3 cellular contexts compared by ENCODE assay signal in the genomic region with DNA sequence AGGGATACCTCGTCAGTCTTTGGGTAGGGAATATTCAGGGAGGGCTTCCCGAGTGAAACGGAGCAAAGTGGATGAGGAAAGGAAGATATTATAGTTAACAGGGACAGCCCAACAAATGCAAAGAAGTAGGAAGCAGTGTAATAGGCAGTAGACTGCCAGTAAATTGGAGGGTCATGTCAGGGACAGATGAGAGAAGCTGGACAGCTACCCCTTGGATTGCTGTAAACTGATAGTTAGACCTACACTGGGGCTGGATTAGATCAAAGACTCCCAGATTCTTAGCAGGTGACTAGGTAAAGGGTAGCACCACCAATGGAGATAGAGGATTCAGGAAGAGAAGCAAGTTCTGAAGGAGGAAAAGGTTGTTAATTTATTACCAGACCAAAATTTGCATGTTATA.
TF ChIP-seq lines count a peak whose summit lies in the region.

No MANE protein-coding gene starts in this region.

TF ChIP-seq in SK-N-SH, 30 proteins besides CTCF, POLR2A, EP300 and RAD21:
- TF ChIP-seq, protein P1, sequence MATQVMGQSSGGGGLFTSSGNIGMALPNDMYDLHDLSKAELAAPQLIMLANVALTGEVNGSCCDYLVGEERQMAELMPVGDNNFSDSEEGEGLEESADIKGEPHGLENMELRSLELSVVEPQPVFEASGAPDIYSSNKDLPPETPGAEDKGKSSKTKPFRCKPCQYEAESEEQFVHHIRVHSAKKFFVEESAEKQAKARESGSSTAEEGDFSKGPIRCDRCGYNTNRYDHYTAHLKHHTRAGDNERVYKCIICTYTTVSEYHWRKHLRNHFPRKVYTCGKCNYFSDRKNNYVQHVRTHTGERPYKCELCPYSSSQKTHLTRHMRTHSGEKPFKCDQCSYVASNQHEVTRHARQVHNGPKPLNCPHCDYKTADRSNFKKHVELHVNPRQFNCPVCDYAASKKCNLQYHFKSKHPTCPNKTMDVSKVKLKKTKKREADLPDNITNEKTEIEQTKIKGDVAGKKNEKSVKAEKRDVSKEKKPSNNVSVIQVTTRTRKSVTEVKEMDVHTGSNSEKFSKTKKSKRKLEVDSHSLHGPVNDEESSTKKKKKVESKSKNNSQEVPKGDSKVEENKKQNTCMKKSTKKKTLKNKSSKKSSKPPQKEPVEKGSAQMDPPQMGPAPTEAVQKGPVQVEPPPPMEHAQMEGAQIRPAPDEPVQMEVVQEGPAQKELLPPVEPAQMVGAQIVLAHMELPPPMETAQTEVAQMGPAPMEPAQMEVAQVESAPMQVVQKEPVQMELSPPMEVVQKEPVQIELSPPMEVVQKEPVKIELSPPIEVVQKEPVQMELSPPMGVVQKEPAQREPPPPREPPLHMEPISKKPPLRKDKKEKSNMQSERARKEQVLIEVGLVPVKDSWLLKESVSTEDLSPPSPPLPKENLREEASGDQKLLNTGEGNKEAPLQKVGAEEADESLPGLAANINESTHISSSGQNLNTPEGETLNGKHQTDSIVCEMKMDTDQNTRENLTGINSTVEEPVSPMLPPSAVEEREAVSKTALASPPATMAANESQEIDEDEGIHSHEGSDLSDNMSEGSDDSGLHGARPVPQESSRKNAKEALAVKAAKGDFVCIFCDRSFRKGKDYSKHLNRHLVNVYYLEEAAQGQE (IDR thresholded peaks at IDR 0.05; ENCODE audit: low read depth, low read length) = peak; percentile 66; the same call in 1 of the 2 replicates
- TF ChIP-seq POLR2AphosphoS5 (IDR thresholded peaks at IDR 0.05; ENCODE audit: low read depth, low read length) (no peak), CHD2 (IDR thresholded peaks at IDR 0.05; ENCODE audit: low read length, partially characterized antibody) (no peak)
TF ChIP-seq in SK-N-SH: peak in this region for 1.

TF ChIP-seq in SK-N-SH treated with all-trans-retinoic acid at 6 μM for 48 hours, 23 proteins besides CTCF, POLR2A, EP300 and RAD21 (continued from another document):
- TF ChIP-seq ZNF8 (CRISPR knock-in tag; IDR thresholded peaks at IDR 0.05) (no peak), ZFP3 (CRISPR knock-in tag; IDR thresholded peaks at IDR 0.05) (no peak), ISL1 (CRISPR knock-in tag; IDR thresholded peaks at IDR 0.05) (no peak), RARB (CRISPR knock-in tag; IDR thresholded peaks at IDR 0.05) (no peak), SNAI2 (CRISPR knock-in tag; IDR thresholded peaks at IDR 0.05) (no peak), ESRRG (CRISPR knock-in tag; IDR thresholded peaks at IDR 0.05) (no peak), OSR1 (CRISPR knock-in tag; IDR thresholded peaks at IDR 0.05) (no peak), ZC3H10 (CRISPR knock-in tag; IDR thresholded peaks at IDR 0.05) (no peak), BACH2 (CRISPR knock-in tag; IDR thresholded peaks at IDR 0.05; ENCODE audit: borderline replicate concordance) (no peak), ARNTL (CRISPR knock-in tag; IDR thresholded peaks at IDR 0.05; ENCODE audit: borderline replicate concordance, low read depth) (no peak), ZFP30 (CRISPR knock-in tag; IDR thresholded peaks at IDR 0.05) (no peak), CSDC2 (CRISPR knock-in tag; IDR thresholded peaks at IDR 0.05) (no peak), TOX (CRISPR knock-in tag; IDR thresholded peaks at IDR 0.05; ENCODE audit: borderline replicate concordance) (no peak)
- TF ChIP-seq, protein P2, sequence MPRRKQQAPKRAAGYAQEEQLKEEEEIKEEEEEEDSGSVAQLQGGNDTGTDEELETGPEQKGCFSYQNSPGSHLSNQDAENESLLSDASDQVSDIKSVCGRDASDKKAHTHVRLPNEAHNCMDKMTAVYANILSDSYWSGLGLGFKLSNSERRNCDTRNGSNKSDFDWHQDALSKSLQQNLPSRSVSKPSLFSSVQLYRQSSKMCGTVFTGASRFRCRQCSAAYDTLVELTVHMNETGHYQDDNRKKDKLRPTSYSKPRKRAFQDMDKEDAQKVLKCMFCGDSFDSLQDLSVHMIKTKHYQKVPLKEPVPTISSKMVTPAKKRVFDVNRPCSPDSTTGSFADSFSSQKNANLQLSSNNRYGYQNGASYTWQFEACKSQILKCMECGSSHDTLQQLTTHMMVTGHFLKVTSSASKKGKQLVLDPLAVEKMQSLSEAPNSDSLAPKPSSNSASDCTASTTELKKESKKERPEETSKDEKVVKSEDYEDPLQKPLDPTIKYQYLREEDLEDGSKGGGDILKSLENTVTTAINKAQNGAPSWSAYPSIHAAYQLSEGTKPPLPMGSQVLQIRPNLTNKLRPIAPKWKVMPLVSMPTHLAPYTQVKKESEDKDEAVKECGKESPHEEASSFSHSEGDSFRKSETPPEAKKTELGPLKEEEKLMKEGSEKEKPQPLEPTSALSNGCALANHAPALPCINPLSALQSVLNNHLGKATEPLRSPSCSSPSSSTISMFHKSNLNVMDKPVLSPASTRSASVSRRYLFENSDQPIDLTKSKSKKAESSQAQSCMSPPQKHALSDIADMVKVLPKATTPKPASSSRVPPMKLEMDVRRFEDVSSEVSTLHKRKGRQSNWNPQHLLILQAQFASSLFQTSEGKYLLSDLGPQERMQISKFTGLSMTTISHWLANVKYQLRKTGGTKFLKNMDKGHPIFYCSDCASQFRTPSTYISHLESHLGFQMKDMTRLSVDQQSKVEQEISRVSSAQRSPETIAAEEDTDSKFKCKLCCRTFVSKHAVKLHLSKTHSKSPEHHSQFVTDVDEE (CRISPR knock-in tag; IDR thresholded peaks at IDR 0.05) = no peak
- TF ChIP-seq, protein P3, sequence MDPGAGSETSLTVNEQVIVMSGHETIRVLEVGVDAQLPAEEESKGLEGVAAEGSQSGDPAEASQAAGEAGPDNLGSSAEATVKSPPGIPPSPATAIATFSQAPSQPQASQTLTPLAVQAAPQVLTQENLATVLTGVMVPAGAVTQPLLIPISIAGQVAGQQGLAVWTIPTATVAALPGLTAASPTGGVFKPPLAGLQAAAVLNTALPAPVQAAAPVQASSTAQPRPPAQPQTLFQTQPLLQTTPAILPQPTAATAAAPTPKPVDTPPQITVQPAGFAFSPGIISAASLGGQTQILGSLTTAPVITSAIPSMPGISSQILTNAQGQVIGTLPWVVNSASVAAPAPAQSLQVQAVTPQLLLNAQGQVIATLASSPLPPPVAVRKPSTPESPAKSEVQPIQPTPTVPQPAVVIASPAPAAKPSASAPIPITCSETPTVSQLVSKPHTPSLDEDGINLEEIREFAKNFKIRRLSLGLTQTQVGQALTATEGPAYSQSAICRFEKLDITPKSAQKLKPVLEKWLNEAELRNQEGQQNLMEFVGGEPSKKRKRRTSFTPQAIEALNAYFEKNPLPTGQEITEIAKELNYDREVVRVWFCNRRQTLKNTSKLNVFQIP (CRISPR knock-in tag; IDR thresholded peaks at IDR 0.05; ENCODE audit: borderline replicate concordance, low read depth) = no peak
- TF ChIP-seq, protein P4, sequence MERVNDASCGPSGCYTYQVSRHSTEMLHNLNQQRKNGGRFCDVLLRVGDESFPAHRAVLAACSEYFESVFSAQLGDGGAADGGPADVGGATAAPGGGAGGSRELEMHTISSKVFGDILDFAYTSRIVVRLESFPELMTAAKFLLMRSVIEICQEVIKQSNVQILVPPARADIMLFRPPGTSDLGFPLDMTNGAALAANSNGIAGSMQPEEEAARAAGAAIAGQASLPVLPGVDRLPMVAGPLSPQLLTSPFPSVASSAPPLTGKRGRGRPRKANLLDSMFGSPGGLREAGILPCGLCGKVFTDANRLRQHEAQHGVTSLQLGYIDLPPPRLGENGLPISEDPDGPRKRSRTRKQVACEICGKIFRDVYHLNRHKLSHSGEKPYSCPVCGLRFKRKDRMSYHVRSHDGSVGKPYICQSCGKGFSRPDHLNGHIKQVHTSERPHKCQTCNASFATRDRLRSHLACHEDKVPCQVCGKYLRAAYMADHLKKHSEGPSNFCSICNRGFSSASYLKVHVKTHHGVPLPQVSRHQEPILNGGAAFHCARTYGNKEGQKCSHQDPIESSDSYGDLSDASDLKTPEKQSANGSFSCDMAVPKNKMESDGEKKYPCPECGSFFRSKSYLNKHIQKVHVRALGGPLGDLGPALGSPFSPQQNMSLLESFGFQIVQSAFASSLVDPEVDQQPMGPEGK (CRISPR knock-in tag; IDR thresholded peaks at IDR 0.05; ENCODE audit: borderline replicate concordance) = no peak
- TF ChIP-seq, protein P5, sequence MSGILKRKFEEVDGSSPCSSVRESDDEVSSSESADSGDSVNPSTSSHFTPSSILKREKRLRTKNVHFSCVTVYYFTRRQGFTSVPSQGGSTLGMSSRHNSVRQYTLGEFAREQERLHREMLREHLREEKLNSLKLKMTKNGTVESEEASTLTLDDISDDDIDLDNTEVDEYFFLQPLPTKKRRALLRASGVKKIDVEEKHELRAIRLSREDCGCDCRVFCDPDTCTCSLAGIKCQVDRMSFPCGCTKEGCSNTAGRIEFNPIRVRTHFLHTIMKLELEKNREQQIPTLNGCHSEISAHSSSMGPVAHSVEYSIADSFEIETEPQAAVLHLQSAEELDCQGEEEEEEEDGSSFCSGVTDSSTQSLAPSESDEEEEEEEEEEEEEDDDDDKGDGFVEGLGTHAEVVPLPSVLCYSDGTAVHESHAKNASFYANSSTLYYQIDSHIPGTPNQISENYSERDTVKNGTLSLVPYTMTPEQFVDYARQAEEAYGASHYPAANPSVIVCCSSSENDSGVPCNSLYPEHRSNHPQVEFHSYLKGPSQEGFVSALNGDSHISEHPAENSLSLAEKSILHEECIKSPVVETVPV (CRISPR knock-in tag; IDR thresholded peaks at IDR 0.05) = no peak

TF ChIP-seq in Ishikawa, 13 proteins besides CTCF, POLR2A, EP300 and RAD21 (continued from another document):
- TF ChIP-seq, protein P1 (IDR thresholded peaks at IDR 0.05; ENCODE audit: low read depth) = peak; percentile 52
